24 cellular contexts compared by ENCODE assay signal in the genomic region with DNA sequence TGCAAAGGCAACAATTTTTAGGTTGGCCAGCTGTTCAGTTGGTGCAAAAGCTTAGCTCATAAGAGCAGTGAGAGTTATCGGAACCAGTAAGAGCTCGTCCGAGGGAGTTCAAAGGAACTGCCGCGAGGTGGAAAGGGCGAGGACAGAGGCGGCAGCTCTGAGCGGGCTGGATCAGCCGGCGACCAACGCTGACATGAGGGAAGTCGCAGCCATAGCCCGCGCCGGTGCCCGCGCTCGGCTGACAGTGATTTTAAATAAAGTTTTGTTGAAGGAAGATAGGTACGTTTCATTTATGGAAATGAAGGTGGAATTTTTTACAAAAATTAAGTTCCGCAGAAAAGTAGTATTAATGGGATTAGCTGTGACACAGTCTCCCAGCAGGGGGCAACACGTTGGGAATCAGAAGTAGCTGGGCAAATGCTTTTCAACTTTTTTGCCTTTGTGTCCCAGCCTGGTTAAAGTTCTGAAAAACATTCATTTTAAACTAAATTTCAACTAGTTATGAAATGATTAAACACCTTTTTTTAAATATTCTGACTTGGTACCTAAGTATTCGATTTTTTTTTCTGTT. TPM values are rescaled to one million over a fixed set of nuclear protein-coding genes. Genes with fewer than 3 reads are reported as not detected.
DNase-seq lines count a peak whose midpoint lies in the region; ATAC-seq and TF ChIP-seq lines count a peak whose summit lies in the region.
"Had no signal": no experiment of that assay in that cellular context is flagged by ENCODE, and none has a peak within 500 bp of the region (broad histone marks: within the 10 kb centered on the region; RNA-seq: fewer than 3 reads in every experiment).

No MANE protein-coding gene starts in this region.

- no peaks in the 10 kb centered on the region for H3K36me3 ChIP-seq in MM.1S (replicated peaks; ENCODE audit: insufficient read depth, low read length)
- H3K36me3 ChIP-seq in smooth muscle cell (ENCODE audit: low read depth): no peaks in the 10 kb centered on the region

- H3K79me2 ChIP-seq in MM.1S (ENCODE audit: low read length): no peaks in the 10 kb centered on the region
- H3K79me2 ChIP-seq in smooth muscle cell (ENCODE audit: low read depth): no peaks in the 10 kb centered on the region

- H3K27ac ChIP-seq in MM.1S (ENCODE audit: low read length) (no peak overlapping the region), smooth muscle cell (ENCODE audit: low read depth) (no peak overlapping the region)
- H3K27ac ChIP-seq in CD4-positive, alpha-beta T cell (ENCODE audit: low read depth, low read length): no peak overlapping the region
- H3K27ac ChIP-seq: psoas muscle, SK-N-MC, tibial nerve had no signal

- H3K27ac Mint-ChIP-seq in activated CD4-positive, alpha-beta T cell treated with anti-CD3 and anti-CD28 coated beads, Interleukin-2, amount 10 ng/mL, durations not matched to agents 7 days and 5 days: peak overlapping the region; percentile 5
- no peak overlapping the region for H3K27ac Mint-ChIP-seq in endothelial cell (ENCODE audit: unreplicated experiment)
- no peak overlapping the region for H3K27ac Mint-ChIP-seq in CD4-positive, alpha-beta T cell
- H3K27ac Mint-ChIP-seq: CD4-positive, alpha-beta memory T cell; nephron progenitor cell had no signal

- TF ChIP-seq CTCF in MM.1S (IDR thresholded peaks at IDR 0.05; ENCODE audit: low read length) (peak; percentile 7; the same call in 1 of the 2 replicates), endothelial cell (IDR thresholded peaks at IDR 0.05; ENCODE audit: unreplicated experiment) (peak; percentile 26), smooth muscle cell (IDR thresholded peaks at IDR 0.05; ENCODE audit: borderline replicate concordance, insufficient read depth, poor library complexity, severe bottlenecking) (peak; percentile 4)
- no peak for TF ChIP-seq CTCF in CD4-positive, alpha-beta T cell (IDR thresholded peaks at IDR 0.05)

- intact Hi-C loops in CD4-positive, alpha-beta T cell (cut with DNase I, micrococcal nuclease): no loop called here

- H3K27me3 ChIP-seq in MM.1S (replicated peaks; ENCODE audit: insufficient read depth, low read length) (no peaks in the 10 kb centered on the region), smooth muscle cell (ENCODE audit: low read depth) (no peaks in the 10 kb centered on the region)
- H3K27me3 ChIP-seq in CD4-positive, alpha-beta T cell (ENCODE audit: control insufficient read depth, insufficient read depth, low read length): peaks cover 3% of the 10 kb centered on the region
- H3K27me3 ChIP-seq: tibial nerve had no signal

- H3K4me3 ChIP-seq in MM.1S (ENCODE audit: low read length): no peak overlapping the region
- no peak overlapping the region for H3K4me3 ChIP-seq in smooth muscle cell
- H3K4me3 ChIP-seq: psoas muscle, SK-N-MC, tibial nerve had no signal

- H3K9me2 ChIP-seq in MM.1S (replicated peaks; ENCODE audit: insufficient read depth, low read length): no peaks in the 10 kb centered on the region

- H3K4me3 Mint-ChIP-seq in activated CD4-positive, alpha-beta T cell treated with anti-CD3 and anti-CD28 coated beads, Interleukin-2, amount 10 ng/mL, durations not matched to agents 7 days and 5 days: no peak overlapping the region
- no peak overlapping the region for H3K4me3 Mint-ChIP-seq in endothelial cell (ENCODE audit: unreplicated experiment)
- H3K4me3 Mint-ChIP-seq in CD4-positive, alpha-beta T cell: no peak overlapping the region
- H3K4me3 Mint-ChIP-seq: CD4-positive, alpha-beta memory T cell; nephron progenitor cell had no signal

- CTCF ChIA-PET in activated CD4-positive, alpha-beta T cell treated with anti-CD3 and anti-CD28 coated beads, Interleukin-2, amount 10 ng/mL, durations not matched to agents 7 days and 5 days (lab: Charles Lee): no interaction called here
- CTCF ChIA-PET in CD4-positive, alpha-beta T cell (lab: Charles Lee): no interaction called here

- H3K9ac ChIP-seq in MM.1S (ENCODE audit: low read length) (no peak overlapping the region), smooth muscle cell (ENCODE audit: low read depth) (no peak overlapping the region)

- H3K36me3 Mint-ChIP-seq in activated CD4-positive, alpha-beta T cell treated with anti-CD3 and anti-CD28 coated beads, Interleukin-2, amount 10 ng/mL, durations not matched to agents 7 days and 5 days (ENCODE audit: low read depth): no peaks in the 10 kb centered on the region
- no peaks in the 10 kb centered on the region for H3K36me3 Mint-ChIP-seq in endothelial cell (ENCODE audit: low read depth, unreplicated experiment)
- H3K36me3 Mint-ChIP-seq in CD4-positive, alpha-beta T cell (ENCODE audit: low read depth): no peaks in the 10 kb centered on the region

- DNase-seq in activated CD4-positive, alpha-beta T cell treated with anti-CD3 and anti-CD28 coated beads, Interleukin-2, amount 10 ng/mL, durations not matched to agents 7 days and 5 days: no peak
- DNase-seq in activated CD4-positive, alpha-beta T cell treated with anti-CD3 and anti-CD28 coated beads, Interleukin-2, amount 50 U/mL, for 4 hours: no peak
- DNase-seq in MM.1S: no peak
- DNase-seq in endothelial cell (ENCODE audit: low spot score): no peak
- DNase-seq in smooth muscle cell (lab: John Stamatoyannopoulos, UW; ENCODE audit: unreplicated experiment): no peak
- DNase-seq in DMS153 treated with DMSO at 0.1 percent for 48 hours (lab: John Stamatoyannopoulos, UW; ENCODE audit: unreplicated experiment): no peak
- DNase-seq in CD4-positive, alpha-beta T cell: no peak
- DNase-seq: activated CD4-positive, alpha-beta T cell treated with anti-CD3 and anti-CD28 coated beads for 4 hours; activated CD8-positive, alpha-beta memory T cell treated with anti-CD3 and anti-CD28 coated beads, Interleukin-2, amount 50 U/mL, for 4 hours; activated gamma-delta T cell treated with Interleukin-2 at 50 U/mL for 16 hours; amniotic stem cell; CD4-positive, alpha-beta memory T cell; central memory CD4-positive, alpha-beta T cell; effector CD8-positive, alpha-beta T cell; hippocampal formation; NCI-H1436; NCI-H82; nephron progenitor cell; psoas muscle; stimulated activated CD4-positive, alpha-beta T cell treated with anti-CD3 and anti-CD28 coated beads, Interleukin-12 subunit alpha, Interleukin-12 subunit beta, amount 100 ng/mL, for 4 hours had no signal

- H2AFZ ChIP-seq in MM.1S (ENCODE audit: low read length) (no peak overlapping the region), smooth muscle cell (ENCODE audit: low read depth) (no peak overlapping the region)

- H3F3A ChIP-seq in MM.1S (ENCODE audit: insufficient read depth, low read length) (no peaks in the 10 kb centered on the region), smooth muscle cell (ENCODE audit: low read depth) (no peaks in the 10 kb centered on the region)

- POLR2A ChIA-PET in activated CD4-positive, alpha-beta T cell treated with anti-CD3 and anti-CD28 coated beads, Interleukin-2, amount 10 ng/mL, durations not matched to agents 7 days and 5 days (lab: Charles Lee): no interaction called here
- POLR2A ChIA-PET in CD4-positive, alpha-beta T cell (lab: Charles Lee): interaction anchor here (0.5 kb wide), 1 partner anchor 10 kb away, joined by 4 read pairs; no protein-coding TSS in a partner anchor

- H4K20me1 ChIP-seq in MM.1S (ENCODE audit: insufficient read depth, low read length): no peaks in the 10 kb centered on the region
- no peaks in the 10 kb centered on the region for H4K20me1 ChIP-seq in smooth muscle cell (ENCODE audit: low read depth)

- no peaks in the 10 kb centered on the region for H3K9me3 Mint-ChIP-seq in activated CD4-positive, alpha-beta T cell treated with anti-CD3 and anti-CD28 coated beads, Interleukin-2, amount 10 ng/mL, durations not matched to agents 7 days and 5 days
- peaks cover 4% of the 10 kb centered on the region for H3K9me3 Mint-ChIP-seq in endothelial cell (ENCODE audit: unreplicated experiment)
- H3K9me3 Mint-ChIP-seq in CD4-positive, alpha-beta T cell: peaks cover 10% of the 10 kb centered on the region

- H3K4me2 ChIP-seq in MM.1S (ENCODE audit: low read depth, low read length) (no peak overlapping the region), smooth muscle cell (no peak overlapping the region)

- H3K4me1 Mint-ChIP-seq in activated CD4-positive, alpha-beta T cell treated with anti-CD3 and anti-CD28 coated beads, Interleukin-2, amount 10 ng/mL, durations not matched to agents 7 days and 5 days: no peaks in the 10 kb centered on the region
- no peaks in the 10 kb centered on the region for H3K4me1 Mint-ChIP-seq in endothelial cell (ENCODE audit: unreplicated experiment)
- no peaks in the 10 kb centered on the region for H3K4me1 Mint-ChIP-seq in CD4-positive, alpha-beta T cell (ENCODE audit: low read depth)
- H3K4me1 Mint-ChIP-seq: CD4-positive, alpha-beta memory T cell; nephron progenitor cell had no signal

- peaks cover 4% of the 10 kb centered on the region for H3K27me3 Mint-ChIP-seq in activated CD4-positive, alpha-beta T cell treated with anti-CD3 and anti-CD28 coated beads, Interleukin-2, amount 10 ng/mL, durations not matched to agents 7 days and 5 days
- no peaks in the 10 kb centered on the region for H3K27me3 Mint-ChIP-seq in endothelial cell (ENCODE audit: unreplicated experiment)
- peaks cover 21% of the 10 kb centered on the region for H3K27me3 Mint-ChIP-seq in CD4-positive, alpha-beta T cell

- no peaks in the 10 kb centered on the region for H3K9me3 ChIP-seq in MM.1S (replicated peaks; ENCODE audit: insufficient read depth, low read length)
- no peaks in the 10 kb centered on the region for H3K9me3 ChIP-seq in smooth muscle cell (replicated peaks; ENCODE audit: low read depth)
- H3K9me3 ChIP-seq in CD4-positive, alpha-beta T cell (ENCODE audit: control insufficient read depth, low read length): peaks cover 14% of the 10 kb centered on the region

- H3K4me1 ChIP-seq in MM.1S (ENCODE audit: low read length) (no peaks in the 10 kb centered on the region), smooth muscle cell (ENCODE audit: low read depth) (no peaks in the 10 kb centered on the region)
- H3K4me1 ChIP-seq: psoas muscle, tibial nerve had no signal

- 90% methylated on average over 22 of the region's 22 CpGs for WGBS in smooth muscle cell (ENCODE audit: low lambda C conversion rate)

- no peak for ATAC-seq in HG02642 (IDR thresholded peaks at IDR 0.05; ENCODE audit: poor library complexity, unreplicated experiment)
- no peak for ATAC-seq in CD4-positive, alpha-beta T cell (ENCODE audit: poor library complexity)
- ATAC-seq: Panc1, psoas muscle had no signal

RNA-seq across cellular contexts. Expression of gene FBXO4, which starts 43.2 kb away (rescaled TPM):
- total RNA-seq in activated CD4-positive, alpha-beta T cell treated with anti-CD3 and anti-CD28 coated beads, Interleukin-2, amount 10 ng/mL, durations not matched to agents 7 days and 5 days: 10 to 100 TPM; 13.9 to 14.8 TPM
- 4.4 TPM for total RNA-seq in endothelial cell (ENCODE audit: unreplicated experiment)
- 12.4 and 22.9 TPM in 2 replicates for total RNA-seq in smooth muscle cell
- 7.5 and 10.3 TPM in 2 replicates for polyA plus RNA-seq in smooth muscle cell
- total RNA-seq in CD4-positive, alpha-beta T cell: 1 to 10 TPM; 7.0 to 8.1 TPM
